Comparison of ENCODE assay signal across 3 cellular contexts in genomic region chr2:108968619-108969018, GRCh38.
TF ChIP-seq lines count a peak whose summit lies in the region.

No MANE protein-coding gene starts in this region.

TF ChIP-seq in HEK293, 187 proteins besides CTCF, POLR2A, EP300 and RAD21 (continues in another document):
- no peak for TF ChIP-seq ZNF202 (tag by site-specific recombination; IDR thresholded peaks at IDR 0.05; ENCODE audit: borderline replicate concordance)
- peak; percentile 44; the same call in 1 of the 2 replicates for TF ChIP-seq KLF10 (tag by site-specific recombination; IDR thresholded peaks at IDR 0.05)
- TF ChIP-seq ZNF580 (tag by site-specific recombination; IDR thresholded peaks at IDR 0.05) = no peak
- TF ChIP-seq ZNF645 (tag by site-specific recombination; IDR thresholded peaks at IDR 0.05) = no peak
- peak; percentile 85 for TF ChIP-seq BCL6B (tag by site-specific recombination; IDR thresholded peaks at IDR 0.05)
- TF ChIP-seq GLI2 (tag by site-specific recombination; IDR thresholded peaks at IDR 0.05; ENCODE audit: borderline replicate concordance, low read depth) = no peak
- 0 out of 2 replicates have a peak, but pooled peaks have one; percentile 34 for TF ChIP-seq ZNF600 (tag by site-specific recombination; IDR thresholded peaks at IDR 0.05)
- TF ChIP-seq ZNF529 (tag by site-specific recombination; IDR thresholded peaks at IDR 0.05; ENCODE audit: insufficient replicate concordance) = no peak
- TF ChIP-seq ZNF768 (tag by site-specific recombination; IDR thresholded peaks at IDR 0.05) = no peak
- TF ChIP-seq ZNF776 (tag by site-specific recombination; IDR thresholded peaks at IDR 0.05; ENCODE audit: borderline replicate concordance) = no peak
- TF ChIP-seq ZNF335 (tag by site-specific recombination; conservative IDR thresholded peaks at IDR 0.05) = peak; percentile 71
- TF ChIP-seq ZXDB (tag by site-specific recombination; IDR thresholded peaks at IDR 0.05) = peak; percentile 34; the same call in 1 of the 2 replicates
- TF ChIP-seq BCL11A (tag by site-specific recombination; IDR thresholded peaks at IDR 0.05; ENCODE audit: low read depth) = no peak
- TF ChIP-seq ZBTB10 (tag by site-specific recombination; IDR thresholded peaks at IDR 0.05) = no peak

TF ChIP-seq in K562, 482 proteins besides CTCF, POLR2A, EP300 and RAD21:
- no peak for TF ChIP-seq RHOXF2B (CRISPR knock-in tag; conservative IDR thresholded peaks at IDR 0.05)
- peak; percentile 70 for TF ChIP-seq NFE2 (IDR thresholded peaks at IDR 0.05; ENCODE audit: low read depth)
- no peak for TF ChIP-seq NR3C1 (CRISPR knock-in tag; IDR thresholded peaks at IDR 0.05)
- TF ChIP-seq ATF3 (IDR thresholded peaks at IDR 0.05) = peak; percentile 83
- no peak for TF ChIP-seq ATF3 (CRISPR knock-in tag; conservative IDR thresholded peaks at IDR 0.05)
- no peak for TF ChIP-seq ZNF79 (CRISPR knock-in tag; IDR thresholded peaks at IDR 0.05; ENCODE audit: low read depth)
- no peak for TF ChIP-seq ZNF280B (CRISPR knock-in tag; IDR thresholded peaks at IDR 0.05)
- no peak for TF ChIP-seq ZNF785 (CRISPR knock-in tag; IDR thresholded peaks at IDR 0.05)
- peak; percentile 88 for TF ChIP-seq ATF7 (IDR thresholded peaks at IDR 0.05)
- peak; percentile 56 for TF ChIP-seq MAFG (tag; conservative IDR thresholded peaks at IDR 0.05)
- no peak for TF ChIP-seq SRSF3 (IDR thresholded peaks at IDR 0.05; ENCODE audit: insufficient read depth, low read length)
- no peak for TF ChIP-seq HLTF (IDR thresholded peaks at IDR 0.05)
- peak; percentile 76 for TF ChIP-seq JUND (IDR thresholded peaks at IDR 0.05; ENCODE audit: borderline replicate concordance, low read depth, low read length)
- peak; percentile 89 for TF ChIP-seq JUND (tag; IDR thresholded peaks at IDR 0.05; ENCODE audit: borderline replicate concordance, low read depth, low read length)
- no peak for TF ChIP-seq CREB5 (CRISPR knock-in tag; IDR thresholded peaks at IDR 0.05)
- TF ChIP-seq BACH1 (tag; IDR thresholded peaks at IDR 0.05) = peak; percentile 53; the same call in 1 of the 2 replicates
- TF ChIP-seq HNRNPLL (IDR thresholded peaks at IDR 0.05; ENCODE audit: low read depth, low read length, poor library complexity, severe bottlenecking) = no peak
- no peak for TF ChIP-seq NFIX (CRISPR knock-in tag; IDR thresholded peaks at IDR 0.05; ENCODE audit: low read depth)

TF ChIP-seq in HepG2, 621 proteins besides CTCF, POLR2A, EP300 and RAD21:
- TF ChIP-seq ZNF510 (CRISPR knock-in tag; IDR thresholded peaks at IDR 0.05; ENCODE audit: low read depth) = no peak
- no peak for TF ChIP-seq KLF13 (CRISPR knock-in tag; IDR thresholded peaks at IDR 0.05)
- peak; percentile 84 for TF ChIP-seq ATF7 (IDR thresholded peaks at IDR 0.05)
- TF ChIP-seq ATF7 (CRISPR knock-in tag; IDR thresholded peaks at IDR 0.05) = no peak
- no peak for TF ChIP-seq ZNF562 (CRISPR knock-in tag; IDR thresholded peaks at IDR 0.05; ENCODE audit: borderline replicate concordance)
- TF ChIP-seq DMAP1 (CRISPR knock-in tag; IDR thresholded peaks at IDR 0.05) = no peak
- TF ChIP-seq PREB (CRISPR knock-in tag; IDR thresholded peaks at IDR 0.05) = no peak
- no peak for TF ChIP-seq SSRP1 (CRISPR knock-in tag; IDR thresholded peaks at IDR 0.05)
